ENCODE assay signal across 11 cellular contexts in the genomic region with DNA sequence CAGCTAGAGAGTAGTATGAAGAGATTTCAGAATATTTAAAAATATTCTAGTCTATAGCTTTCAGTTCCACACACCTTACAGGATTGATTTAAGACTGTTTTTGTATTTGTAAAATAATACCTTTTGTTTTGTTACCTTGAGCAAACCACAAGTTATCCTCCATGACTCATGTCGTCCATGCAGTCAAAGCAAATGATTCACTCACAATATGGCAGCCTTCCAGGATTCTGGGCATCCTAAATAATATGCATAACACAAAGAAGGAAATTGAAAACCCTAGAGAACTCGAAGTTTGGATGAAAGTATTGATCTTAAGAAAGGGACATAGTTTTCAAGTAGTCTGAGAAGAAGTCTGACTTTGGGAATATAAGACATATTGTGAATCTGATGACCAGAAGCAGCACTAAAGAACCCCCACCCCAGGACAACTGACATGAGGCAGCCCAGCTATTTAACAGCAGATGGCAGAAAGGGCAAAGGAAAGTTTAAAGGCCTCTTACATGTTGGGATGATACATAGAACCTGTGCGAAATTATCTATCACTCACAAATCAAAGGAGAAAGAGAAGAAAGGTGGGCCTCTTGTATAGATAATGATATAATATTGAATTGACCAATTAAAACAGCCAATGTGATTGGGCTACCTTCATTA.
A peak's percentile ranks its signal among the peaks of the same experiment; 100 is the strongest.
DNase-seq lines count a peak whose midpoint lies in the region; ATAC-seq, FAIRE-seq and TF ChIP-seq lines count a peak whose summit lies in the region.
"Had no signal": no experiment of that assay in that cellular context is flagged by ENCODE, and none has a peak within 500 bp of the region (broad histone marks: within the 10 kb centered on the region; RNA-seq: fewer than 3 reads in every experiment).

No MANE protein-coding gene starts in this region.

- DNase-seq in H54 (ENCODE audit: insufficient read length, low spot score) (no peak), NCI-H2171 treated with DMSO at 0.1 percent for 48 hours (lab: John Stamatoyannopoulos, UW) (peak; percentile 64), chondrocyte (ENCODE audit: low spot score) (no peak), retinal pigment epithelial cell (ENCODE audit: low read depth) (peak; percentile 71), foreskin melanocyte (no peak)
- no peak for DNase-seq in stimulated activated CD4-positive, alpha-beta T cell treated with anti-CD3 and anti-CD28 coated beads, Interleukin-2, amount 100 ng/mL, for 24 hours
- DNase-seq: left ventricle myocardium inferior; NCI-H187; stimulated activated CD8-positive, alpha-beta memory T cell treated with anti-CD3 and anti-CD28 coated beads, Interleukin-4, amount 100 ng/mL, for 48 hours; T-cell had no signal

- no peak for ATAC-seq in HG03469 (IDR thresholded peaks at IDR 0.05; ENCODE audit: unreplicated experiment)
- ATAC-seq: T-cell had no signal

- H3K4me3 ChIP-seq in retinal pigment epithelial cell (ENCODE audit: low read length), result no peak overlapping the region
- H3K4me3 ChIP-seq: left ventricle myocardium inferior had no signal

- no peaks in the 10 kb centered on the region for H3K9me3 Mint-ChIP-seq in chondrocyte (ENCODE audit: low read depth)

- peak; percentile 97 for FAIRE-seq in H54 (lab: Jason Lieb, UNC)

- TF ChIP-seq CTCF in chondrocyte (IDR thresholded peaks at IDR 0.05) (peak; percentile 20), retinal pigment epithelial cell (conservative IDR thresholded peaks at IDR 0.05; ENCODE audit: low read depth, low read length) (no peak)

- H3K4me1 Mint-ChIP-seq in chondrocyte (ENCODE audit: low read depth), result peaks cover 11% of the 10 kb centered on the region
- H3K4me1 Mint-ChIP-seq: T-cell had no signal

- no peaks in the 10 kb centered on the region for H3K27me3 Mint-ChIP-seq in chondrocyte (ENCODE audit: low read depth)
- H3K27me3 Mint-ChIP-seq: T-cell had no signal

- no peak for TF ChIP-seq POLR2A in H54 (IDR thresholded peaks at IDR 0.05; ENCODE audit: low read depth, low read length)

- H3K27ac Mint-ChIP-seq in chondrocyte (ENCODE audit: unreplicated experiment), result no peak overlapping the region
- H3K27ac Mint-ChIP-seq: T-cell had no signal

- H3K36me3 Mint-ChIP-seq in chondrocyte (ENCODE audit: low read depth), result no peaks in the 10 kb centered on the region
- H3K36me3 Mint-ChIP-seq: T-cell had no signal

- no peak overlapping the region for H3K4me3 Mint-ChIP-seq in chondrocyte (ENCODE audit: unreplicated experiment)
- H3K4me3 Mint-ChIP-seq: T-cell had no signal

Comparison
In these comparisons a context has a peak if more than half of its experiments do, and no peak if none do; other contexts are left out.
1. DNase-seq: peak in NCI-H2171 treated with DMSO at 0.1 percent for 48 hours (single experiment) and retinal pigment epithelial cell (single experiment); none in H54 (single experiment), chondrocyte (single experiment), foreskin melanocyte (single experiment) and stimulated activated CD4-positive, alpha-beta T cell treated with anti-CD3 and anti-CD28 coated beads, Interleukin-2, amount 100 ng/mL, for 24 hours (0 of 2).